Comparison of ENCODE assay signal across 2 cellular contexts in the genomic region with DNA sequence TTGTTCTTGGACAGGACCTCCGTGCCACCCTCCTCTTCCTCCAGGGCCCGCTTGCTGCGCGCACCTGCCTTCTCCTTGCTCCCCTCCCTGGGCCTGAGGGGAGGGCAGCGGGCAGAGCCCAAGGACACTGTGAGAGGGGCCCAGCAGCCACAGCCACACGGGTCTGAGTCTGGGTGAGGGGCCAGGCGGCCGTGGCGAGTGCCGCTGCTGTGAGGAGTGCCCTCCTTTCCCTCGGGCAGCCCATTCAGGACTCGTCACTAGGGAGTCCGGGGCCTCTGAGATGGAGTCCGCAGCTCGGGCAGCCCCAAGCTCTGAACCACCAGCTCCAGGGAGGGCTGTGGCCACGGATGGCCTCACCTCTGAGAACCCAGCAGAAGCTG.
TF ChIP-seq lines count a peak whose summit lies in the region.

No MANE protein-coding gene starts in this region.

TF ChIP-seq in SK-N-SH treated with all-trans-retinoic acid at 6 μM for 48 hours, 23 proteins besides CTCF, POLR2A, EP300 and RAD21:
- TF ChIP-seq PPARA (CRISPR knock-in tag; IDR thresholded peaks at IDR 0.05; ENCODE audit: borderline replicate concordance) = no peak
- TF ChIP-seq SNAI2 (CRISPR knock-in tag; IDR thresholded peaks at IDR 0.05) = no peak
- no peak for TF ChIP-seq CSDC2 (CRISPR knock-in tag; IDR thresholded peaks at IDR 0.05)
- TF ChIP-seq RARB (CRISPR knock-in tag; IDR thresholded peaks at IDR 0.05) = no peak
- no peak for TF ChIP-seq TSHZ2 (CRISPR knock-in tag; IDR thresholded peaks at IDR 0.05)
- TF ChIP-seq BACH2 (CRISPR knock-in tag; IDR thresholded peaks at IDR 0.05; ENCODE audit: borderline replicate concordance) = no peak
- no peak for TF ChIP-seq ARNTL (CRISPR knock-in tag; IDR thresholded peaks at IDR 0.05; ENCODE audit: borderline replicate concordance, low read depth)
- no peak for TF ChIP-seq ZNF70 (CRISPR knock-in tag; IDR thresholded peaks at IDR 0.05)
- TF ChIP-seq, protein P1, sequence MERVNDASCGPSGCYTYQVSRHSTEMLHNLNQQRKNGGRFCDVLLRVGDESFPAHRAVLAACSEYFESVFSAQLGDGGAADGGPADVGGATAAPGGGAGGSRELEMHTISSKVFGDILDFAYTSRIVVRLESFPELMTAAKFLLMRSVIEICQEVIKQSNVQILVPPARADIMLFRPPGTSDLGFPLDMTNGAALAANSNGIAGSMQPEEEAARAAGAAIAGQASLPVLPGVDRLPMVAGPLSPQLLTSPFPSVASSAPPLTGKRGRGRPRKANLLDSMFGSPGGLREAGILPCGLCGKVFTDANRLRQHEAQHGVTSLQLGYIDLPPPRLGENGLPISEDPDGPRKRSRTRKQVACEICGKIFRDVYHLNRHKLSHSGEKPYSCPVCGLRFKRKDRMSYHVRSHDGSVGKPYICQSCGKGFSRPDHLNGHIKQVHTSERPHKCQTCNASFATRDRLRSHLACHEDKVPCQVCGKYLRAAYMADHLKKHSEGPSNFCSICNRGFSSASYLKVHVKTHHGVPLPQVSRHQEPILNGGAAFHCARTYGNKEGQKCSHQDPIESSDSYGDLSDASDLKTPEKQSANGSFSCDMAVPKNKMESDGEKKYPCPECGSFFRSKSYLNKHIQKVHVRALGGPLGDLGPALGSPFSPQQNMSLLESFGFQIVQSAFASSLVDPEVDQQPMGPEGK (CRISPR knock-in tag; IDR thresholded peaks at IDR 0.05; ENCODE audit: borderline replicate concordance) = no peak
- no peak for TF ChIP-seq ZFP3 (CRISPR knock-in tag; IDR thresholded peaks at IDR 0.05)
TF ChIP-seq in SK-N-SH treated with all-trans-retinoic acid at 6 μM for 48 hours: peak in this region for 0.

TF ChIP-seq in HepG2, 621 proteins besides CTCF, POLR2A, EP300 and RAD21:
- TF ChIP-seq, protein P2, sequence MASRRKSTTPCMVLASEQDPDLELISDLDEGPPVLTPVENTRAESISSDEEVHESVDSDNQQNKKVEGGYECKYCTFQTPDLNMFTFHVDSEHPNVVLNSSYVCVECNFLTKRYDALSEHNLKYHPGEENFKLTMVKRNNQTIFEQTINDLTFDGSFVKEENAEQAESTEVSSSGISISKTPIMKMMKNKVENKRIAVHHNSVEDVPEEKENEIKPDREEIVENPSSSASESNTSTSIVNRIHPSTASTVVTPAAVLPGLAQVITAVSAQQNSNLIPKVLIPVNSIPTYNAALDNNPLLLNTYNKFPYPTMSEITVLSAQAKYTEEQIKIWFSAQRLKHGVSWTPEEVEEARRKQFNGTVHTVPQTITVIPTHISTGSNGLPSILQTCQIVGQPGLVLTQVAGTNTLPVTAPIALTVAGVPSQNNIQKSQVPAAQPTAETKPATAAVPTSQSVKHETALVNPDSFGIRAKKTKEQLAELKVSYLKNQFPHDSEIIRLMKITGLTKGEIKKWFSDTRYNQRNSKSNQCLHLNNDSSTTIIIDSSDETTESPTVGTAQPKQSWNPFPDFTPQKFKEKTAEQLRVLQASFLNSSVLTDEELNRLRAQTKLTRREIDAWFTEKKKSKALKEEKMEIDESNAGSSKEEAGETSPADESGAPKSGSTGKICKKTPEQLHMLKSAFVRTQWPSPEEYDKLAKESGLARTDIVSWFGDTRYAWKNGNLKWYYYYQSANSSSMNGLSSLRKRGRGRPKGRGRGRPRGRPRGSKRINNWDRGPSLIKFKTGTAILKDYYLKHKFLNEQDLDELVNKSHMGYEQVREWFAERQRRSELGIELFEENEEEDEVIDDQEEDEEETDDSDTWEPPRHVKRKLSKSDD (CRISPR knock-in tag; IDR thresholded peaks at IDR 0.05; ENCODE audit: low read depth) = 0 out of 2 replicates have a peak, but pooled peaks have one; percentile 3
- peak; percentile 74 for TF ChIP-seq AGO1 (IDR thresholded peaks at IDR 0.05; ENCODE audit: low read depth, low read length, poor library complexity, severe bottlenecking)
- TF ChIP-seq PAF1 (CRISPR knock-in tag; IDR thresholded peaks at IDR 0.05) = 0 out of 2 replicates have a peak, but pooled peaks have one; percentile 41
- peak; percentile 47; the same call in 1 of the 2 replicates for TF ChIP-seq RBFOX2 (IDR thresholded peaks at IDR 0.05; ENCODE audit: low read depth, low read length)
- TF ChIP-seq RBM39 (IDR thresholded peaks at IDR 0.05; ENCODE audit: low read depth, low read length, poor library complexity, severe bottlenecking) = peak; percentile 4
- TF ChIP-seq ZFP91 (CRISPR knock-in tag; IDR thresholded peaks at IDR 0.05; ENCODE audit: borderline replicate concordance) = no peak
- no peak for TF ChIP-seq PRMT3 (CRISPR knock-in tag; IDR thresholded peaks at IDR 0.05; ENCODE audit: borderline replicate concordance, low read depth)
- TF ChIP-seq POLR2G (IDR thresholded peaks at IDR 0.05; ENCODE audit: low read depth, low read length) = peak; percentile 33; the same call in 1 of the 2 replicates
- TF ChIP-seq AGO2 (optimal IDR thresholded peaks at IDR 0.05; ENCODE audit: low read depth, low read length) = peak; percentile 16
